12 cellular contexts compared by ENCODE assay signal in genomic region chr3:4996771-4997291, GRCh38. TPM values are rescaled to one million over a fixed set of nuclear protein-coding genes. Genes with fewer than 3 reads are reported as not detected.
DNase-seq lines count a peak whose midpoint lies in the region; ATAC-seq and TF ChIP-seq lines count a peak whose summit lies in the region.
"Had no signal": no experiment of that assay in that cellular context is flagged by ENCODE, and none has a peak within 500 bp of the region (broad histone marks: within the 10 kb centered on the region; RNA-seq: fewer than 3 reads in every experiment).

No MANE protein-coding gene starts in this region.

- H3K23ac ChIP-seq in mesenchymal stem cell (ENCODE audit: low read length in 2 of 2) = no peak overlapping the region

- intact Hi-C loops in activated CD4-positive, alpha-beta T cell treated with anti-CD3 and anti-CD28 coated beads for 36 hours (cut with DNase I, micrococcal nuclease) = no loop called here
- intact Hi-C loops in spleen (cut with DNase I; ENCODE audit: low total_unique reads) = no loop called here

- peak overlapping the region; percentile 42 for H2AK5ac ChIP-seq in mesenchymal stem cell (ENCODE audit: low read length, severe bottlenecking)

- no peaks in the 10 kb centered on the region for H3K9me3 Mint-ChIP-seq in activated CD4-positive, alpha-beta T cell treated with anti-CD3 and anti-CD28 coated beads for 36 hours (ENCODE audit: low read depth)
- H3K9me3 Mint-ChIP-seq in activated T-helper 17 cell treated with anti-CD3 and anti-CD28 coated beads, Interleukin-2, amount 50 U/mL, for 72 hours = no peaks in the 10 kb centered on the region
- H3K9me3 Mint-ChIP-seq: H9 had no signal

- H3K18ac ChIP-seq in mesenchymal stem cell (ENCODE audit: low read depth in 1 of 2, low read length in 2 of 2) = no peak overlapping the region

- no peak overlapping the region for H4K8ac ChIP-seq in mesenchymal stem cell (ENCODE audit: low read length)

- CTCF ChIA-PET in activated CD4-positive, alpha-beta T cell treated with anti-CD3 and anti-CD28 coated beads for 36 hours (lab: Charles Lee) = interaction anchor here (0.5 to 0.7 kb wide), 3 partner anchors 10 to 13 kb away, joined by 3 to 5 read pairs (median 3); no protein-coding TSS in a partner anchor

- H2AFZ ChIP-seq in mesenchymal stem cell (ENCODE audit: low read depth, low read length) = no peak overlapping the region

- no peak overlapping the region for H3K27ac ChIP-seq in mesenchymal stem cell (ENCODE audit: low read length, poor library complexity, severe bottlenecking)
- no peak overlapping the region for H3K27ac ChIP-seq in spleen

- no peak overlapping the region for H4K91ac ChIP-seq in mesenchymal stem cell (ENCODE audit: low read length)

- H3K27me3 Mint-ChIP-seq in activated CD4-positive, alpha-beta T cell treated with anti-CD3 and anti-CD28 coated beads for 36 hours = no peaks in the 10 kb centered on the region
- no peaks in the 10 kb centered on the region for H3K27me3 Mint-ChIP-seq in activated T-helper 17 cell treated with anti-CD3 and anti-CD28 coated beads, Interleukin-2, amount 50 U/mL, for 72 hours

- ATAC-seq in activated CD4-positive, alpha-beta T cell treated with anti-CD3 and anti-CD28 coated beads for 36 hours = peak; percentile 37
- ATAC-seq in activated T-helper 17 cell treated with anti-CD3 and anti-CD28 coated beads, Interleukin-2, amount 50 U/mL, for 72 hours (replicated peaks) = no peak
- ATAC-seq in stimulated activated naive CD8-positive, alpha-beta T cell treated with anti-CD3 and anti-CD28 coated beads, Interleukin-15, Interleukin-2, amounts not matched to agents 100 U/mL and 50 U/mL, for 24 hours = peak; percentile 52

- WGBS in mesenchymal stem cell = 87% methylated on average over 11 of the region's 11 CpGs
- 80 to 89% (median 83%) methylated on average over 11 of the region's 11 CpGs for WGBS in spleen, 5 donors

- H3K27ac Mint-ChIP-seq in activated CD4-positive, alpha-beta T cell treated with anti-CD3 and anti-CD28 coated beads for 36 hours = no peak overlapping the region
- H3K27ac Mint-ChIP-seq in activated T-helper 17 cell treated with anti-CD3 and anti-CD28 coated beads, Interleukin-2, amount 50 U/mL, for 72 hours = peak overlapping the region; percentile 14
- H3K27ac Mint-ChIP-seq: H9 had no signal

- TF ChIP-seq POLR2A in spleen (IDR thresholded peaks at IDR 0.05) = no peak

- H3K4ac ChIP-seq in mesenchymal stem cell (ENCODE audit: low read depth in 1 of 2, low read length in 2 of 2) = no peak overlapping the region

- TF ChIP-seq CTCF in spleen (IDR thresholded peaks at IDR 0.05 in 8 of 11, conservative IDR thresholded peaks at IDR 0.05 in 3 of 11) = no peak

- no peaks in the 10 kb centered on the region for H3K36me3 Mint-ChIP-seq in activated CD4-positive, alpha-beta T cell treated with anti-CD3 and anti-CD28 coated beads for 36 hours (ENCODE audit: low read depth)
- H3K36me3 Mint-ChIP-seq in activated T-helper 17 cell treated with anti-CD3 and anti-CD28 coated beads, Interleukin-2, amount 50 U/mL, for 72 hours (ENCODE audit: low read depth) = no peaks in the 10 kb centered on the region

- no peak overlapping the region for H3K14ac ChIP-seq in mesenchymal stem cell (ENCODE audit: low read length in 2 of 2)

- H3K4me1 Mint-ChIP-seq in activated CD4-positive, alpha-beta T cell treated with anti-CD3 and anti-CD28 coated beads for 36 hours = peaks cover 21% of the 10 kb centered on the region
- H3K4me1 Mint-ChIP-seq in activated T-helper 17 cell treated with anti-CD3 and anti-CD28 coated beads, Interleukin-2, amount 50 U/mL, for 72 hours = peaks cover 24% of the 10 kb centered on the region

- no peaks in the 10 kb centered on the region for H3K9me3 ChIP-seq in mesenchymal stem cell (ENCODE audit: control insufficient read depth, low read length)
- no peaks in the 10 kb centered on the region for H3K9me3 ChIP-seq in spleen
- H3K9me3 ChIP-seq: MG63 had no signal

- H2BK5ac ChIP-seq in mesenchymal stem cell (ENCODE audit: low read depth, low read length, poor library complexity, severe bottlenecking) = no peak overlapping the region

- H3K4me3 ChIP-seq in mesenchymal stem cell (ENCODE audit: insufficient read depth in 1 of 2, low read depth in 1 of 2, low read length in 2 of 2) (no peak overlapping the region), spleen (no peak overlapping the region)
- H3K4me3 ChIP-seq: MG63 had no signal

- H2BK15ac ChIP-seq in mesenchymal stem cell (ENCODE audit: low read depth, poor library complexity, severe bottlenecking) = no peak overlapping the region

- H3K9ac ChIP-seq in mesenchymal stem cell (ENCODE audit: low read length) = no peak overlapping the region

- H3K4me1 ChIP-seq in mesenchymal stem cell (ENCODE audit: control insufficient read depth, insufficient read depth, low read depth, low read length) (peaks cover 14% of the 10 kb centered on the region), spleen (peaks cover 0 to 14% (median 0%) of the 10 kb centered on the region in 6 donors)

- no peak overlapping the region for H3K4me3 Mint-ChIP-seq in activated CD4-positive, alpha-beta T cell treated with anti-CD3 and anti-CD28 coated beads for 36 hours
- H3K4me3 Mint-ChIP-seq in activated T-helper 17 cell treated with anti-CD3 and anti-CD28 coated beads, Interleukin-2, amount 50 U/mL, for 72 hours = no peak overlapping the region
- H3K4me3 Mint-ChIP-seq: H9 had no signal

- no peaks in the 10 kb centered on the region for H3K27me3 ChIP-seq in mesenchymal stem cell (ENCODE audit: control insufficient read depth in 1 of 2, insufficient read depth in 1 of 2, low read length in 2 of 2)
- H3K27me3 ChIP-seq in spleen (replicated peaks in 1 of 7) = no peaks in the 10 kb centered on the region
- H3K27me3 ChIP-seq: MG63 had no signal

- DNase-seq in activated CD4-positive, alpha-beta T cell treated with anti-CD3 and anti-CD28 coated beads for 36 hours = no peak
- DNase-seq in activated CD4-positive, alpha-beta T cell treated with anti-CD3 and anti-CD28 coated beads for 4 hours = no peak
- DNase-seq in mesenchymal stem cell = no peak
- peak; percentile 8 for DNase-seq in stimulated activated naive CD8-positive, alpha-beta T cell treated with anti-CD3 and anti-CD28 coated beads, Interleukin-15, Interleukin-2, amounts not matched to agents 100 U/mL and 50 U/mL, for 24 hours
- no peak for DNase-seq in A172 (ENCODE audit: low spot score)
- no peak for DNase-seq in spleen
- no peak for DNase-seq in 8988T
- DNase-seq: anterior cingulate cortex, cortex of kidney, H9, MG63 had no signal

- H2BK120ac ChIP-seq in mesenchymal stem cell (ENCODE audit: low read depth, low read length) = no peak overlapping the region

- H3K36me3 ChIP-seq in mesenchymal stem cell (ENCODE audit: control insufficient read depth in 1 of 2, insufficient read depth in 2 of 2, low read depth in 1 of 2, low read length in 2 of 2) = no peaks in the 10 kb centered on the region
- no peaks in the 10 kb centered on the region for H3K36me3 ChIP-seq in spleen
- H3K36me3 ChIP-seq: MG63 had no signal

- H3K4me2 ChIP-seq in mesenchymal stem cell (ENCODE audit: low read length, poor library complexity, severe bottlenecking) = no peak overlapping the region

- peak overlapping the region in 1 of 2 experiments; percentile 0 for H2BK12ac ChIP-seq in mesenchymal stem cell (ENCODE audit: low read length in 2 of 2)

- H3K79me1 ChIP-seq in mesenchymal stem cell (replicated peaks; ENCODE audit: low read length, poor library complexity, severe bottlenecking) = no peaks in the 10 kb centered on the region

- POLR2A ChIA-PET in activated CD4-positive, alpha-beta T cell treated with anti-CD3 and anti-CD28 coated beads for 36 hours (lab: Charles Lee) = no interaction called here

RNA-seq across cellular contexts. Expression of gene BHLHE40, which starts 17.6 kb away (rescaled TPM):
- 100 to 1,000 TPM; 258 to 273 TPM for total RNA-seq in activated CD4-positive, alpha-beta T cell treated with anti-CD3 and anti-CD28 coated beads for 36 hours
- 100 to 1,000 TPM; 217 to 527 TPM for total RNA-seq in activated T-helper 17 cell treated with anti-CD3 and anti-CD28 coated beads, Interleukin-2, amount 50 U/mL, for 72 hours
- polyA plus RNA-seq in mesenchymal stem cell (2013, experiment 1 of 2) = 88.3 TPM
- polyA plus RNA-seq in mesenchymal stem cell (2013, experiment 2 of 2) = 79.7 TPM
- 91.4 and 96.0 TPM in 2 replicates for total RNA-seq in A172 (2014; rRNA removed; shearing (Covaris generic))
- total RNA-seq in spleen = 100 to 1,000 TPM in 1 of 7 donors, 10 to 100 TPM in 6; 22.9 to 108 (median 40.3) TPM
- polyA plus RNA-seq in spleen = 10 to 100 TPM; 11.8 to 15.6 (median 12.7) TPM
